ENCODE assay signal across 27 cellular contexts in genomic region chr7:150896562-150897209, GRCh38. TPM values are rescaled to one million over a fixed set of nuclear protein-coding genes. Genes with fewer than 3 reads are reported as not detected.
"Had no signal": no experiment of that assay in that cellular context is flagged by ENCODE, and none has a peak within 500 bp of the region (broad histone marks: within the 10 kb centered on the region; RNA-seq: fewer than 3 reads in every experiment).

No MANE protein-coding gene starts in this region.

- H3K36me3 Mint-ChIP-seq: stimulated activated effector memory CD8-positive, alpha-beta T cell treated with anti-CD3 and anti-CD28 coated beads, Interleukin-12 subunit alpha, Interleukin-12 subunit beta, amount 100 ng/mL, for 72 hours had no signal

- H3K4me1 ChIP-seq: pancreas, psoas muscle, upper lobe of left lung, vagina had no signal

- DNase-seq: activated CD4-positive, alpha-beta T cell treated with anti-CD3 and anti-CD28 coated beads for 36 hours; activated CD4-positive, alpha-beta T cell treated with anti-CD3 and anti-CD28 coated beads, Interleukin-2, amount 50 U/mL, for 48 hours; activated CD4-positive, CD25-positive, alpha-beta regulatory T cell; activated CD8-positive, alpha-beta memory T cell treated with anti-CD3 and anti-CD28 coated beads for 24 hours; activated effector memory CD4-positive, alpha-beta T cell treated with Interleukin-2 at 50 U/mL for 16 hours; activated naive CD4-positive, alpha-beta T cell treated with Interleukin-2 at 50 U/mL for 16 hours; anterior cingulate cortex; dermis blood vessel endothelial cell; effector CD8-positive, alpha-beta T cell; gastrocnemius medialis; glutamatergic neuron; left ventricle myocardium superior; nephron progenitor cell; pancreas; sigmoid colon; small intestine; stimulated activated CD4-positive, alpha-beta T cell treated with anti-CD3 and anti-CD28 coated beads, Interleukin-4, amount 100 ng/mL, for 24 hours; stimulated activated naive CD8-positive, alpha-beta T cell treated with anti-CD3 and anti-CD28 coated beads, Interleukin-15, amount 100 ng/mL, for 72 hours; substantia nigra; upper lobe of left lung had no signal

- ATAC-seq: activated CD4-positive, alpha-beta T cell treated with anti-CD3 and anti-CD28 coated beads for 36 hours; gastrocnemius medialis; left ventricle myocardium superior; pancreas; psoas muscle; stimulated activated effector memory CD8-positive, alpha-beta T cell treated with anti-CD3 and anti-CD28 coated beads, Interleukin-12 subunit alpha, Interleukin-12 subunit beta, amount 100 ng/mL, for 72 hours; stimulated activated naive CD8-positive, alpha-beta T cell treated with anti-CD3 and anti-CD28 coated beads, Interleukin-15, amount 100 ng/mL, for 72 hours had no signal

- H3K9me3 ChIP-seq: gastrocnemius medialis, neutrophil, pancreas, psoas muscle had no signal

- H3K4me3 ChIP-seq: gastrocnemius medialis, pancreas, psoas muscle, sigmoid colon, upper lobe of left lung, vagina had no signal

- H3K27ac ChIP-seq: gastrocnemius medialis, neutrophil, pancreas, psoas muscle, sigmoid colon, upper lobe of left lung, vagina had no signal

- H3K27me3 ChIP-seq: pancreas, sigmoid colon, vagina had no signal

- H3K27ac Mint-ChIP-seq: activated CD4-positive, alpha-beta T cell treated with anti-CD3 and anti-CD28 coated beads for 36 hours; activated naive CD8-positive, alpha-beta T cell; nephron progenitor cell; stimulated activated effector memory CD8-positive, alpha-beta T cell treated with anti-CD3 and anti-CD28 coated beads, Interleukin-12 subunit alpha, Interleukin-12 subunit beta, amount 100 ng/mL, for 72 hours had no signal

- H3K4me3 Mint-ChIP-seq: activated CD4-positive, alpha-beta T cell treated with anti-CD3 and anti-CD28 coated beads for 36 hours; activated naive CD8-positive, alpha-beta T cell; nephron progenitor cell; stimulated activated effector memory CD8-positive, alpha-beta T cell treated with anti-CD3 and anti-CD28 coated beads, Interleukin-12 subunit alpha, Interleukin-12 subunit beta, amount 100 ng/mL, for 72 hours; stimulated activated naive CD8-positive, alpha-beta T cell treated with anti-CD3 and anti-CD28 coated beads, Interleukin-15, amount 100 ng/mL, for 72 hours had no signal

- H3K36me3 ChIP-seq: gastrocnemius medialis, neutrophil, pancreas, sigmoid colon, upper lobe of left lung, vagina had no signal

RNA-seq across cellular contexts. Expression of gene AOC1, which starts 44.4 kb away (rescaled TPM):
- total RNA-seq: activated CD4-positive, alpha-beta T cell treated with anti-CD3 and anti-CD28 coated beads for 36 hours; dermis blood vessel endothelial cell; lung microvascular endothelial cell; T-helper 2 cell treated with Interferon-gamma antibody and Interleukin-4, amounts not matched to agents 100 ng/mL and 5 ng/mL, for 36 hours; vagina had no signal
